Comparison of ENCODE assay signal across 23 cellular contexts in the genomic region with DNA sequence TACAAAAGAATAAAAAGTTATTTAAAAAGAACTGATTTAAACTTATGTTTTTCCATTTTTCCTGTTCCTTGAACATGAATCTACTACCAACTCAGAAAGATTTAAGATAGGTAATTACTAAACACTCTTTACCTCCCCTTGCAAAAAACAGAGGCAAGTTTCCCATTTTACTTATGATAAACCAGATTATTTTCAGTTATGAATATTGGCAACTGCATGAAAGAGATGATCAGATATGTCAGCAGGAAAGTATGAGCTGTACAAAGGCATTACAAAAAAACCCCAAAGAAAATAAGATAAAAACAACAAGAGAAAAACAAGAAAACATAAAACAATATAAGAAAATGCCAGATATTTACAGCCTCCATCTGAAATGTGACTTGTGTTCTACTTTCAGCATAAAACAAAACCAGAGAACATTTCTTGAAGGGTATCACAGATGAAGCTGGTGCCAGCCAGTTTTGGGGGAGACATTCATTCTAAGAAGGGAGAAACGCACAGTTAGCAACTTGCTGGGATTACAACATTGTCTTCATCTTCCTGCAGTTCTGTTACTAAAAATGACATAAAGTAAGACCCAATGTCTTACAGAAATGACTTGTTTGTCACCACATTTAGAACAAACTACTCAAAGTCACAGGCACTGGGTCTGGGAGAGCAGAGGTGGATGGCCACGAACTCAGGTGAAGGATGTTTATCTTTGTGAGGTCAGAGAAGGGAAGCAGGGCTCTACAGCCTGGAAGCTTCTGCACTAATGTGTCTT. TPM values are rescaled to one million over a fixed set of nuclear protein-coding genes. Genes with fewer than 3 reads are reported as not detected.
DNase-seq lines count a peak whose midpoint lies in the region; ATAC-seq, FAIRE-seq and TF ChIP-seq lines count a peak whose summit lies in the region.
"Had no signal": no experiment of that assay in that cellular context is flagged by ENCODE, and none has a peak within 500 bp of the region (broad histone marks: within the 10 kb centered on the region; RNA-seq: fewer than 3 reads in every experiment).

No MANE protein-coding gene starts in this region.

- H3K9me3 Mint-ChIP-seq in natural killer cell treated with Interleukin-12 subunit alpha and Interleukin-12 subunit beta and Interleukin-15 and Interleukin-18, amount 100 ng/mL, for 72 hours, result no peaks in the 10 kb centered on the region
- H3K9me3 Mint-ChIP-seq in natural killer cell, result no peaks in the 10 kb centered on the region
- H3K9me3 Mint-ChIP-seq in type B pancreatic cell, result no peaks in the 10 kb centered on the region
- H3K9me3 Mint-ChIP-seq: immature natural killer cell had no signal

- CTCF ChIA-PET in OCI-LY7 (lab: Charles Lee; ENCODE audit: unreplicated experiment) (no interaction called here), GM12878 (lab: Yijun Ruan, JAX) (interaction anchor here (0.7 to 1.5 kb wide), 3 partner anchors 35 to 189 kb away, joined by 3 to 4 read pairs (median 3); no protein-coding TSS in a partner anchor)

- no peaks in the 10 kb centered on the region for H3K27me3 ChIP-seq in GM12878 (replicated peaks in 1 of 2; ENCODE audit: control insufficient read depth in 2 of 2, insufficient read depth in 2 of 2, low read length in 1 of 2)
- H3K27me3 ChIP-seq: dorsolateral prefrontal cortex, neutrophil, stomach, upper lobe of left lung had no signal

- no peak overlapping the region for H3K9ac ChIP-seq in GM12878 (ENCODE audit: control insufficient read depth, insufficient read depth, low read length)

- no peak for TF ChIP-seq POLR2A in GM12878 (IDR thresholded peaks at IDR 0.05; ENCODE audit: low read depth, low read length)

- H4K20me1 ChIP-seq in OCI-LY7 (ENCODE audit: insufficient read depth, low read length) (no peaks in the 10 kb centered on the region), GM12878 (ENCODE audit: control insufficient read depth, insufficient read depth) (no peaks in the 10 kb centered on the region)

- peak in 1 of 2 donors; percentile 48 for ATAC-seq in natural killer cell treated with Interleukin-12 subunit alpha and Interleukin-12 subunit beta and Interleukin-15 and Interleukin-18, amount 100 ng/mL, for 72 hours
- no peak for ATAC-seq in natural killer cell
- ATAC-seq in GM12878, result no peak
- ATAC-seq: mucosa of descending colon, Right ventricle myocardium inferior had no signal

- H3K9me3 ChIP-seq in OCI-LY7 (ENCODE audit: low read length), result no peaks in the 10 kb centered on the region
- no peaks in the 10 kb centered on the region for H3K9me3 ChIP-seq in GM12878 (replicated peaks; ENCODE audit: control insufficient read depth, insufficient read depth, low read length)
- H3K9me3 ChIP-seq: left ventricle myocardium inferior, mucosa of descending colon, neutrophil, stomach, upper lobe of left lung had no signal

- H3K4me3 ChIP-seq in OCI-LY7 (ENCODE audit: low read depth, low read length, poor library complexity, severe bottlenecking) (no peak overlapping the region), GM12878 (no peak overlapping the region)
- H3K4me3 ChIP-seq: dorsolateral prefrontal cortex, left ventricle myocardium inferior, mucosa of descending colon, stomach, upper lobe of left lung had no signal

- TF ChIP-seq CTCF in natural killer cell (IDR thresholded peaks at IDR 0.05) (no peak), OCI-LY7 (conservative IDR thresholded peaks at IDR 0.05; ENCODE audit: low read length) (no peak), GM12878 (IDR thresholded peaks at IDR 0.05 in 2 of 3, conservative IDR thresholded peaks at IDR 0.05 in 1 of 3; ENCODE audit: control insufficient read depth in 2 of 3, extremely low read depth in 1 of 3, insufficient read depth in 1 of 3, low read depth in 3 of 3, low read length in 3 of 3) (no peak), type B pancreatic cell (conservative IDR thresholded peaks at IDR 0.05) (no peak)

- RAD21 ChIA-PET in GM12878 (lab: Charles Lee; ENCODE audit: unreplicated experiment), result no interaction called here

- H3K27me3 Mint-ChIP-seq in natural killer cell treated with Interleukin-12 subunit alpha and Interleukin-12 subunit beta and Interleukin-15 and Interleukin-18, amount 100 ng/mL, for 72 hours, result no peaks in the 10 kb centered on the region
- H3K27me3 Mint-ChIP-seq in natural killer cell (ENCODE audit: low read depth in 2 of 2), result no peaks in the 10 kb centered on the region
- no peaks in the 10 kb centered on the region for H3K27me3 Mint-ChIP-seq in type B pancreatic cell

- WGBS in GM12878 (ENCODE audit: insufficient coverage, insufficient replicate concordance, low lambda C conversion rate, missing lambda C conversion rate), result 80% methylated on average over 2 of the region's 2 CpGs

- peaks cover 0 to 9% of the 10 kb centered on the region in 2 donors for H3K4me1 Mint-ChIP-seq in natural killer cell treated with Interleukin-12 subunit alpha and Interleukin-12 subunit beta and Interleukin-15 and Interleukin-18, amount 100 ng/mL, for 72 hours (ENCODE audit: low read depth in 2 of 2)
- H3K4me1 Mint-ChIP-seq in natural killer cell (no peaks in the 10 kb centered on the region), type B pancreatic cell (ENCODE audit: unreplicated experiment) (no peaks in the 10 kb centered on the region)

- H3K27ac ChIP-seq in OCI-LY7 (ENCODE audit: low read depth, low read length, poor library complexity, severe bottlenecking) (no peak overlapping the region), GM12878 (ENCODE audit: control insufficient read depth, insufficient read depth) (no peak overlapping the region)
- H3K27ac ChIP-seq: dorsolateral prefrontal cortex, epithelial cell of prostate, left ventricle myocardium inferior, neutrophil, stomach, upper lobe of left lung had no signal

- no peak for TF ChIP-seq RAD21 in GM12878 (IDR thresholded peaks at IDR 0.05; ENCODE audit: insufficient read depth, low read depth, low read length)

- H3K36me3 ChIP-seq in OCI-LY7 (ENCODE audit: insufficient read depth, low read length), result peaks cover 74% of the 10 kb centered on the region
- H3K36me3 ChIP-seq in GM12878 (ENCODE audit: control insufficient read depth in 2 of 2, insufficient read depth in 2 of 2, low read length in 1 of 2), result peaks cover 4 to 10% of the 10 kb centered on the region in 2 experiments; a peak in 3 of 4 replicates

- H3K36me3 Mint-ChIP-seq in natural killer cell treated with Interleukin-12 subunit alpha and Interleukin-12 subunit beta and Interleukin-15 and Interleukin-18, amount 100 ng/mL, for 72 hours, result peaks cover 8% of the 10 kb centered on the region
- H3K36me3 Mint-ChIP-seq in natural killer cell, result peaks cover 13% of the 10 kb centered on the region
- peaks cover 7% of the 10 kb centered on the region for H3K36me3 Mint-ChIP-seq in type B pancreatic cell

- POLR2A ChIA-PET in OCI-LY7 (lab: Charles Lee) (no interaction called here), GM12878 (lab: Charles Lee) (interaction anchor here (1.3 kb wide), 1 partner anchor 18 kb away, joined by 3 read pairs; no protein-coding TSS in a partner anchor)

- H3K4me1 ChIP-seq in OCI-LY7 (ENCODE audit: insufficient read depth, low read length, poor library complexity, severe bottlenecking) (no peaks in the 10 kb centered on the region), GM12878 (ENCODE audit: control insufficient read depth, insufficient read depth, low read length) (no peaks in the 10 kb centered on the region)

- in situ Hi-C loops in GM12878 (cut with MboI), result loop anchor here (5.0 kb wide), 1 partner anchor 36 kb away; no protein-coding TSS in a partner anchor

- H3K27ac Mint-ChIP-seq in natural killer cell treated with Interleukin-12 subunit alpha and Interleukin-12 subunit beta and Interleukin-15 and Interleukin-18, amount 100 ng/mL, for 72 hours, result peak overlapping the region; percentile 51 to 75
- H3K27ac Mint-ChIP-seq in natural killer cell (no peak overlapping the region), type B pancreatic cell (no peak overlapping the region)

- no peak for TF ChIP-seq EP300 in GM12878 (IDR thresholded peaks at IDR 0.05; ENCODE audit: borderline replicate concordance in 1 of 2, control insufficient read depth in 1 of 2, low read depth in 2 of 2, low read length in 2 of 2)

- H2AFZ ChIP-seq in OCI-LY7 (ENCODE audit: low read length) (no peak overlapping the region), GM12878 (ENCODE audit: control insufficient read depth, low read depth, low read length) (no peak overlapping the region)

- intact Hi-C loops in natural killer cell (cut with micrococcal nuclease), result no loop called here
- intact Hi-C loops in OCI-LY7 (cut with micrococcal nuclease; ENCODE audit: unreplicated experiment), result no loop called here
- intact Hi-C loops in GM12878 (cut with micrococcal nuclease; ENCODE audit: unreplicated experiment), result no loop called here

- peak; percentile 13 for FAIRE-seq in GM12878 (lab: Jason Lieb, UNC)
- FAIRE-seq: small intestine had no signal

- BruUV-seq in OCI-LY7 (replicated peaks; lab: Mats Ljungman, UMichigan), result TSS peak; percentile 58
- TSS peak; percentile 37 for BruUV-seq in GM12878 (replicated peaks; lab: Mats Ljungman, UMichigan)

- H3K79me2 ChIP-seq in OCI-LY7 (ENCODE audit: insufficient read depth, low read depth, low read length) (no peaks in the 10 kb centered on the region), GM12878 (ENCODE audit: control insufficient read depth, insufficient read depth, low read length) (no peaks in the 10 kb centered on the region)

- no peak for DNase-seq in natural killer cell treated with Interleukin-12 subunit alpha and Interleukin-12 subunit beta and Interleukin-15 and Interleukin-18, amount 100 ng/mL, for 72 hours (ENCODE audit: low spot score)
- DNase-seq in natural killer cell, result no peak
- no peak for DNase-seq in OCI-LY7 (ENCODE audit: low spot score)
- no peak for DNase-seq in GM12878 (ENCODE audit: low read depth, low spot score)
- no peak for DNase-seq in type B pancreatic cell (ENCODE audit: extremely low spot score, unreplicated experiment)
- no peak for DNase-seq in occipital lobe (lab: John Stamatoyannopoulos, UW)
- no peak for DNase-seq in NCI-H774 (lab: John Stamatoyannopoulos, UW)
- DNase-seq: activated CD4-positive, alpha-beta T cell treated with anti-CD3 and anti-CD28 coated beads for 1 hour; anterior cingulate cortex; central memory CD4-positive, alpha-beta T cell; dorsolateral prefrontal cortex; immature natural killer cell; left ventricle myocardium inferior; mucosa of descending colon; NCI-H1436; NCI-H2171; NCI-H526 treated with DMSO at 0.1 percent for 48 hours; small intestine; stomach; upper lobe of left lung had no signal

- H3K4me3 Mint-ChIP-seq in natural killer cell treated with Interleukin-12 subunit alpha and Interleukin-12 subunit beta and Interleukin-15 and Interleukin-18, amount 100 ng/mL, for 72 hours, result no peak overlapping the region
- no peak overlapping the region for H3K4me3 Mint-ChIP-seq in natural killer cell
- no peak overlapping the region for H3K4me3 Mint-ChIP-seq in type B pancreatic cell
- H3K4me3 Mint-ChIP-seq: immature natural killer cell had no signal

- H3K9me2 ChIP-seq in OCI-LY7 (ENCODE audit: insufficient read depth, low read length), result no peaks in the 10 kb centered on the region

- H3K4me2 ChIP-seq in OCI-LY7 (ENCODE audit: low read length) (no peak overlapping the region), GM12878 (ENCODE audit: control insufficient read depth, insufficient read depth) (no peak overlapping the region)

- SMC1A ChIA-PET in GM12878 (lab: Charles Lee; ENCODE audit: uncharacterized antibody, unreplicated experiment), result no interaction called here

RNA-seq across cellular contexts. Expression of a gene that starts 19.1 kb away (rescaled TPM):
- 100 to 1,000 TPM; 109 to 198 TPM for total RNA-seq in natural killer cell treated with Interleukin-12 subunit alpha and Interleukin-12 subunit beta and Interleukin-15 and Interleukin-18, amount 100 ng/mL, for 72 hours
- total RNA-seq in natural killer cell (100 to 1,000 TPM; 219 to 366 (median 289) TPM), OCI-LY7 (2022) (9.8 and 11.5 TPM in 2 replicates), GM12878 (2014; rRNA removed) (19.0 and 23.0 TPM in 2 replicates), GM12878 (2014; rRNA removed; fragmentation: Illumina TruSeq; extraction: Trizol) (9.3 and 10.9 TPM in 2 replicates), GM12878 (2021) (25.1 and 27.0 TPM in 2 replicates), type B pancreatic cell (ENCODE audit: low replicate concordance) (6.0 and 18.3 TPM in 2 replicates), occipital lobe (0.47 TPM)
- total RNA-seq in OCI-LY7 (2014; rRNA removed; shearing (Covaris generic)), result 11.2 and 20.7 TPM in 2 replicates
- 50.7 and 64.9 TPM in 2 replicates for total RNA-seq in GM12878 (2013; cell fraction: nucleolus; rRNA removed)
- 5.7 TPM for polyA plus RNA-seq in GM12878 (2011; ENCODE audit: low read depth)
- polyA plus RNA-seq in GM12878 (2011; rRNA removed) (10.4 and 19.2 TPM in 2 replicates), GM12878 (2014; fragmentation: Illumina TruSeq; extraction: Trizol) (2.0 and 9.0 TPM in 2 replicates), GM12878 (2014; fragmentation: Nextera tagmentation; extraction: Ambion mirVana) (under 1 TPM; 0.35 to 0.88 TPM), GM12878 (2014; rRNA removed) (27.8 and 30.2 TPM in 2 replicates), GM12878 (2016; fragmentation: Nextera tagmentation; extraction: Ambion mirVana) (10 to 100 TPM; 11.7 to 15.9 TPM)
- polyA plus RNA-seq in GM12878 (2011; cell fraction: cytosol; rRNA removed), result 24.2 and 34.5 TPM in 2 replicates
- polyA plus RNA-seq in GM12878 (2011; cell fraction: nucleus; rRNA removed), result 152 and 154 TPM in 2 replicates
- 17.6 and 23.4 TPM in 2 replicates for polyA plus RNA-seq in GM12878 (2012)
- polyA minus RNA-seq in GM12878 (2011; rRNA and poly(A)+ RNA removed), result 27.5 and 57.4 TPM in 2 replicates
- polyA minus RNA-seq in GM12878 (2011; cell fraction: cytosol; rRNA and poly(A)+ RNA removed), result 15.6 and 17.7 TPM in 2 replicates
- polyA minus RNA-seq in GM12878 (2011; cell fraction: nucleus; rRNA and poly(A)+ RNA removed), result 52.6 and 80.8 TPM in 2 replicates

RNA-seq across cellular contexts. Expression of a gene that starts 21.0 kb away (rescaled TPM):
- 10 to 100 TPM; 49.2 to 53.2 TPM for total RNA-seq in natural killer cell treated with Interleukin-12 subunit alpha and Interleukin-12 subunit beta and Interleukin-15 and Interleukin-18, amount 100 ng/mL, for 72 hours
- total RNA-seq in natural killer cell (10 to 100 TPM; 63.9 to 78.7 (median 69.0) TPM), OCI-LY7 (2022) (69.8 and 73.8 TPM in 2 replicates), GM12878 (2014; rRNA removed) (51.8 and 57.8 TPM in 2 replicates), GM12878 (2014; rRNA removed; fragmentation: Illumina TruSeq; extraction: Trizol) (53.9 and 56.4 TPM in 2 replicates), GM12878 (2021) (48.6 and 49.7 TPM in 2 replicates), type B pancreatic cell (ENCODE audit: low replicate concordance) (65.7 and 79.9 TPM in 2 replicates), occipital lobe (106 TPM)
- 74.3 and 121 TPM in 2 replicates for total RNA-seq in OCI-LY7 (2014; rRNA removed; shearing (Covaris generic))
- total RNA-seq in GM12878 (2013; cell fraction: nucleolus; rRNA removed), result 98.4 and 100 TPM in 2 replicates
- polyA plus RNA-seq in GM12878 (2011; ENCODE audit: low read depth), result 21.0 TPM
- polyA plus RNA-seq in GM12878 (2011; rRNA removed) (70.7 and 75.8 TPM in 2 replicates), GM12878 (2014; fragmentation: Illumina TruSeq; extraction: Trizol) (72.2 and 89.4 TPM in 2 replicates), GM12878 (2014; fragmentation: Nextera tagmentation; extraction: Ambion mirVana) (10 to 100 TPM; 30.8 to 33.3 TPM), GM12878 (2014; rRNA removed) (56.3 and 62.4 TPM in 2 replicates), GM12878 (2016; fragmentation: Nextera tagmentation; extraction: Ambion mirVana) (10 to 100 TPM; 74.7 to 75.0 TPM)
- 42.7 and 57.1 TPM in 2 replicates for polyA plus RNA-seq in GM12878 (2011; cell fraction: cytosol; rRNA removed)
- 40.8 and 43.5 TPM in 2 replicates for polyA plus RNA-seq in GM12878 (2011; cell fraction: nucleus; rRNA removed)
- polyA plus RNA-seq in GM12878 (2012), result 30.5 and 33.8 TPM in 2 replicates
- polyA minus RNA-seq in GM12878 (2011; rRNA and poly(A)+ RNA removed), result 19.6 and 26.3 TPM in 2 replicates
- polyA minus RNA-seq in GM12878 (2011; cell fraction: cytosol; rRNA and poly(A)+ RNA removed), result 14.3 and 17.0 TPM in 2 replicates
- 19.1 and 32.1 TPM in 2 replicates for polyA minus RNA-seq in GM12878 (2011; cell fraction: nucleus; rRNA and poly(A)+ RNA removed)

Comparison
In these comparisons a context has a peak if more than half of its experiments do, and no peak if none do; other contexts are left out.
1. H3K27ac Mint-ChIP-seq: peak in natural killer cell treated with Interleukin-12 subunit alpha and Interleukin-12 subunit beta and Interleukin-15 and Interleukin-18, amount 100 ng/mL, for 72 hours (2 of 2); none in natural killer cell (0 of 2) and type B pancreatic cell (single experiment).